In the genomic region with DNA sequence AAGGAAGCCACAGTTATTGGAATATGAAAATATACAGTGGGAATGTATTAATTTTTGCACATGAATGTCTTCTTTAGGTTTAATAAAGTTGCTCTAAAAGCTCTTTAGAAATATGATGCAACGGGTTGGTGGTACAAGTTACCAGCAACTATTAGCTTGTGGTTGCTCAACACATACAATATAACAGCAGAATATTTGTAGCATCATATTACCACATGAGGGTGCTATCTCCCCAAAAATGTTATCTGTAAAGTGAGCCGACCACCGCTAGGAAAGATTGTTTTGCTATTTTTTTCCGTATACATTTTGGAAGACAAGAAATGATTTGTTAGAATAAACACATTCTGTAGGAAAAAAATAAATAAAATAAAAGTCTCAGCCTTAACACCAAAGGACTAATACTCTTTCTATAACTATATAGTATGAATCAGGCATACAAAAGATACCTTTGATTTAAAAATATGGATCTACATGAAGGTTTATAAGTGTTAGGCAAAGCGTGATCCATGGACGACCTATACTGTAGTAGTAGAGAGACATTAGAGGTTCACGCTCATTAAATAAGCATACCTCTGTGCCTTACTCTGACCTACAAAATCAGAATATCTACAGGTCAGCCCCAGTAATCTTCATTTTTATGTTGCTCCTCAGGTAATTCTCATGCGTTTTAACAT, we compare ENCODE assay signal across 8 cellular contexts.
DNase-seq lines count a peak whose midpoint lies in the region; ATAC-seq, FAIRE-seq and TF ChIP-seq lines count a peak whose summit lies in the region.

No MANE protein-coding gene starts in this region.

- H3K36me3 ChIP-seq in body of pancreas (replicated peaks in 1 of 2; ENCODE audit: insufficient read depth in 1 of 2, low read depth in 2 of 2) = no peaks in the 10 kb centered on the region
- no peaks in the 10 kb centered on the region for H3K36me3 ChIP-seq in HepG2 (replicated peaks in 1 of 2; ENCODE audit: control insufficient read depth in 1 of 2, insufficient read depth in 2 of 2, low read length in 2 of 2)

- no peak overlapping the region for H3K9ac ChIP-seq in HepG2 (ENCODE audit: insufficient read depth, low read depth, low read length)

- H3K27ac ChIP-seq in body of pancreas (no peak overlapping the region), HepG2 (ENCODE audit: extremely low read length, insufficient read depth, low read length) (no peak overlapping the region)

- in situ Hi-C loops in HepG2 (cut with HindIII; ENCODE audit: extremely low pct_ligation_motif_present, low pct_unique_long_range_greater_than_20kb) = loop anchor here (10.0 kb wide), 1 partner anchor 1181 kb away; no protein-coding TSS in a partner anchor

- WGBS in body of pancreas, 2 donors = 16 to 19% methylated on average over 8 of the region's 8 CpGs
- 7% methylated on average over 8 of the region's 8 CpGs for WGBS in HepG2 (ENCODE audit: low lambda C conversion rate)

- H3K27me3 ChIP-seq in body of pancreas (no peaks in the 10 kb centered on the region), HepG2 (ENCODE audit: control insufficient read depth in 1 of 2, insufficient read depth in 2 of 2, low read length in 2 of 2) (no peaks in the 10 kb centered on the region)

- H3K79me2 ChIP-seq in HepG2 (ENCODE audit: insufficient read depth, low read length) = no peaks in the 10 kb centered on the region

- CTCF ChIA-PET in HepG2 (lab: Yijun Ruan, JAX; ENCODE audit: low intra/inter-chr PET ratio, low total read pairs) = no interaction called here

- ATAC-seq in HG02970 (IDR thresholded peaks at IDR 0.05; ENCODE audit: low FRiP score, unreplicated experiment) (peak; percentile 58), body of pancreas (no peak), HepG2 (peak; percentile 92)

- BruUV-seq in HepG2 (replicated peaks; lab: Mats Ljungman, UMichigan) = no TSS peak

- peak; percentile 72 for FAIRE-seq in HepG2 (lab: Jason Lieb, UNC)

- peak in 6 of 7 experiments; percentile 19 to 60 (median 54) for TF ChIP-seq CTCF in body of pancreas (IDR thresholded peaks at IDR 0.05)
- TF ChIP-seq CTCF in HepG2 (CRISPR knock-in tag; IDR thresholded peaks at IDR 0.05) = peak; percentile 76

- TF ChIP-seq RAD21 in HepG2 (CRISPR knock-in tag; IDR thresholded peaks at IDR 0.05) = peak; percentile 61; the same call in 1 of the 2 replicates

- DNase-seq in NCI-H510A treated with DMSO at 0.1 percent for 48 hours (lab: John Stamatoyannopoulos, UW) (peak; percentile 70), NCI-H510A (lab: John Stamatoyannopoulos, UW) (no peak), NCI-H2227 (lab: John Stamatoyannopoulos, UW; ENCODE audit: unreplicated experiment) (peak; percentile 74), body of pancreas (no peak), HepG2 (ENCODE audit: low spot score) (peak; percentile 62)
- no peak for DNase-seq in stimulated activated CD4-positive, alpha-beta T cell treated with anti-CD3 and anti-CD28 coated beads, Interleukin-2, amount 100 ng/mL, for 48 hours
- no peak for DNase-seq in activated CD4-positive, alpha-beta T cell treated with anti-CD3 and anti-CD28 coated beads, Interleukin-2, amount 50 U/mL, for 48 hours

- no peak overlapping the region for H3K4me3 ChIP-seq in body of pancreas
- no peak overlapping the region for H3K4me3 ChIP-seq in HepG2 (replicated peaks in 1 of 3; ENCODE audit: insufficient read depth in 1 of 3, low read depth in 2 of 3, low read length in 3 of 3)

- TF ChIP-seq POLR2A in body of pancreas (IDR thresholded peaks at IDR 0.05) (no peak), HepG2 (IDR thresholded peaks at IDR 0.05; ENCODE audit: insufficient read depth in 1 of 2, low read depth in 2 of 2, low read length in 2 of 2) (no peak)

- no peak overlapping the region for H3K4me2 ChIP-seq in HepG2 (ENCODE audit: low read depth, low read length)

- H3K9me3 ChIP-seq in body of pancreas = no peaks in the 10 kb centered on the region
- H3K9me3 ChIP-seq in HepG2 (ENCODE audit: low read length) = no peaks in the 10 kb centered on the region

- TF ChIP-seq EP300 in HepG2 (IDR thresholded peaks at IDR 0.05; ENCODE audit: low read depth in 2 of 2, low read length in 2 of 2) = no peak
- TF ChIP-seq EP300 in HepG2 (CRISPR knock-in tag; IDR thresholded peaks at IDR 0.05; ENCODE audit: borderline replicate concordance) = no peak

- H4K20me1 ChIP-seq in HepG2 (ENCODE audit: insufficient read depth, low read length) = no peaks in the 10 kb centered on the region; the same call in 1 of the 2 replicates

- H3K4me1 ChIP-seq in body of pancreas (peaks cover 6% of the 10 kb centered on the region), HepG2 (ENCODE audit: insufficient read depth, low read length) (peaks cover 8% of the 10 kb centered on the region)

- POLR2A ChIA-PET in HepG2 (lab: Yijun Ruan, JAX) = no interaction called here

- intact Hi-C loops in body of pancreas (cut with DNase I) (no loop called here), HepG2 (cut with micrococcal nuclease; ENCODE audit: unreplicated experiment) (loop anchor here (5.0 to 10.0 kb wide), 2 partner anchors 1178 to 1471 kb away; no protein-coding TSS in a partner anchor)

- no peak overlapping the region for H2AFZ ChIP-seq in HepG2 (ENCODE audit: low read length)

TF ChIP-seq in HepG2, 621 proteins besides CTCF, POLR2A, EP300 and RAD21:
- peak; percentile 79 for TF ChIP-seq STAG1 (CRISPR knock-in tag; IDR thresholded peaks at IDR 0.05)
- TF ChIP-seq, protein P1, sequence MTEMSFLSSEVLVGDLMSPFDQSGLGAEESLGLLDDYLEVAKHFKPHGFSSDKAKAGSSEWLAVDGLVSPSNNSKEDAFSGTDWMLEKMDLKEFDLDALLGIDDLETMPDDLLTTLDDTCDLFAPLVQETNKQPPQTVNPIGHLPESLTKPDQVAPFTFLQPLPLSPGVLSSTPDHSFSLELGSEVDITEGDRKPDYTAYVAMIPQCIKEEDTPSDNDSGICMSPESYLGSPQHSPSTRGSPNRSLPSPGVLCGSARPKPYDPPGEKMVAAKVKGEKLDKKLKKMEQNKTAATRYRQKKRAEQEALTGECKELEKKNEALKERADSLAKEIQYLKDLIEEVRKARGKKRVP (CRISPR knock-in tag; IDR thresholded peaks at IDR 0.05) = peak in 1 of 2 experiments; percentile 87; a peak in 2 of 4 replicates
- TF ChIP-seq CEBPG (CRISPR knock-in tag; IDR thresholded peaks at IDR 0.05) = peak; percentile 85
- peak; percentile 56 for TF ChIP-seq SMC3 (IDR thresholded peaks at IDR 0.05; ENCODE audit: low read length)
- no peak for TF ChIP-seq NFIB (CRISPR knock-in tag; IDR thresholded peaks at IDR 0.05; ENCODE audit: borderline replicate concordance)
- TF ChIP-seq ZBTB42 (CRISPR knock-in tag; IDR thresholded peaks at IDR 0.05) = no peak
- no peak for TF ChIP-seq ZNF260 (CRISPR knock-in tag; IDR thresholded peaks at IDR 0.05; ENCODE audit: borderline replicate concordance, low read depth)
- TF ChIP-seq ZNF577 (CRISPR knock-in tag; IDR thresholded peaks at IDR 0.05; ENCODE audit: borderline replicate concordance, low read depth) = no peak
- peak; percentile 96 for TF ChIP-seq CEBPB (IDR thresholded peaks at IDR 0.05; ENCODE audit: borderline replicate concordance, low read depth, low read length)

Comparison
In these comparisons a context has a peak if more than half of its experiments do, and no peak if none do; other contexts are left out.
1. DNase-seq: peak in NCI-H510A treated with DMSO at 0.1 percent for 48 hours (single experiment), NCI-H2227 (single experiment) and HepG2 (single experiment); none in NCI-H510A (single experiment), body of pancreas (0 of 4), stimulated activated CD4-positive, alpha-beta T cell treated with anti-CD3 and anti-CD28 coated beads, Interleukin-2, amount 100 ng/mL, for 48 hours (0 of 2) and activated CD4-positive, alpha-beta T cell treated with anti-CD3 and anti-CD28 coated beads, Interleukin-2, amount 50 U/mL, for 48 hours (0 of 2).